Comparison of ENCODE assay signal across 8 cellular contexts in genomic region chr11:7672960-7673723, GRCh38. TPM values are rescaled to one million over a fixed set of nuclear protein-coding genes. Genes with fewer than 3 reads are reported as not detected.
A peak's percentile ranks its signal among the peaks of the same experiment; 100 is the strongest.
DNase-seq lines count a peak whose midpoint lies in the region; ATAC-seq and TF ChIP-seq lines count a peak whose summit lies in the region.

TSS of gene CYB5R2 (minus strand) at chr11:7673500. CDS start at chr11:7672825, 675 bp downstream.

- H3K27ac ChIP-seq in duodenal mucosa (ENCODE audit: low read depth, low read length) (no peak within 1 kb of the TSS), temporal lobe (ENCODE audit: low read depth, low read length) (peak within 1 kb of the TSS; percentile 84)

- peaks cover 13 to 15% of the 10 kb centered on the region in 2 donors for H3K4me1 ChIP-seq in duodenal mucosa (ENCODE audit: control insufficient read depth in 1 of 2, insufficient read depth in 2 of 2, low read length in 2 of 2)

- H3K27me3 Mint-ChIP-seq in activated CD4-positive, alpha-beta T cell treated with anti-CD3 and anti-CD28 coated beads, Interleukin-2, amount 10 ng/mL, durations not matched to agents 7 days and 5 days, result peaks cover 43% of the 10 kb centered on the region

- H3K4me3 ChIP-seq in LNCaP clone FGC (ENCODE audit: low read depth, low read length) (peak within 1 kb of the TSS; percentile 39), duodenal mucosa (ENCODE audit: low read depth in 1 of 2, low read length in 2 of 2) (peak within 1 kb of the TSS; percentile 36 to 63), lower leg skin (ENCODE audit: low read depth, poor library complexity, severe bottlenecking) (peak within 1 kb of the TSS; percentile 42)

- TF ChIP-seq CTCF in LNCaP clone FGC (IDR thresholded peaks at IDR 0.05; ENCODE audit: control insufficient read depth, extremely low read depth, insufficient read depth) (no peak), lower leg skin (IDR thresholded peaks at IDR 0.05) (no peak)

- intact Hi-C loops in lower leg skin (cut with DNase I; ENCODE audit: low total_unique reads), result no loop called here

- peak within 1 kb of the TSS; percentile 57 for H3K4me3 Mint-ChIP-seq in activated CD4-positive, alpha-beta T cell treated with anti-CD3 and anti-CD28 coated beads, Interleukin-2, amount 10 ng/mL, durations not matched to agents 7 days and 5 days

- peak within 1 kb of the TSS; percentile 31 to 38 for H3K9ac ChIP-seq in duodenal mucosa (ENCODE audit: low read depth in 1 of 2, low read length in 2 of 2)

- H3K9me3 Mint-ChIP-seq in activated CD4-positive, alpha-beta T cell treated with anti-CD3 and anti-CD28 coated beads, Interleukin-2, amount 10 ng/mL, durations not matched to agents 7 days and 5 days, result no peaks in the 10 kb centered on the region

- peaks cover 3 to 13% of the 10 kb centered on the region in 2 donors for H3K27me3 ChIP-seq in duodenal mucosa (ENCODE audit: control insufficient read depth in 1 of 2, insufficient read depth in 2 of 2, low read length in 2 of 2)

- POLR2A ChIA-PET in activated CD4-positive, alpha-beta T cell treated with anti-CD3 and anti-CD28 coated beads, Interleukin-2, amount 10 ng/mL, durations not matched to agents 7 days and 5 days (lab: Charles Lee), result no interaction called here

- peaks cover 8% of the 10 kb centered on the region for H3K4me1 Mint-ChIP-seq in activated CD4-positive, alpha-beta T cell treated with anti-CD3 and anti-CD28 coated beads, Interleukin-2, amount 10 ng/mL, durations not matched to agents 7 days and 5 days

- CTCF ChIA-PET in activated CD4-positive, alpha-beta T cell treated with anti-CD3 and anti-CD28 coated beads, Interleukin-2, amount 10 ng/mL, durations not matched to agents 7 days and 5 days (lab: Charles Lee), result no interaction called here

- DNase-seq in activated CD4-positive, alpha-beta T cell treated with anti-CD3 and anti-CD28 coated beads, Interleukin-2, amount 10 ng/mL, durations not matched to agents 7 days and 5 days, result no peak
- DNase-seq in activated CD4-positive, alpha-beta T cell treated with anti-CD3 and anti-CD28 coated beads, Interleukin-2, amount 50 U/mL, for 1 hour, result no peak
- DNase-seq in LNCaP clone FGC (ENCODE audit: low read depth) (no peak), lower leg skin (ENCODE audit: low spot score in 2 of 2) (peak; percentile 67 to 96)

- H3K9me3 ChIP-seq in duodenal mucosa (ENCODE audit: control insufficient read depth in 1 of 2, low read length in 2 of 2), result no peaks in the 10 kb centered on the region

- peaks cover 2 to 5% of the 10 kb centered on the region in 2 donors for H3K36me3 ChIP-seq in duodenal mucosa (ENCODE audit: control insufficient read depth in 1 of 2, insufficient read depth in 2 of 2, low read length in 2 of 2)

- ATAC-seq in GM21360 (IDR thresholded peaks at IDR 0.05; ENCODE audit: unreplicated experiment) (no peak), HG03521 (IDR thresholded peaks at IDR 0.05; ENCODE audit: unreplicated experiment) (no peak)

- no peak for TF ChIP-seq POLR2A in lower leg skin (IDR thresholded peaks at IDR 0.05)

- no peaks in the 10 kb centered on the region for H3K36me3 Mint-ChIP-seq in activated CD4-positive, alpha-beta T cell treated with anti-CD3 and anti-CD28 coated beads, Interleukin-2, amount 10 ng/mL, durations not matched to agents 7 days and 5 days (ENCODE audit: low read depth)

- no peak within 1 kb of the TSS for H3K27ac Mint-ChIP-seq in activated CD4-positive, alpha-beta T cell treated with anti-CD3 and anti-CD28 coated beads, Interleukin-2, amount 10 ng/mL, durations not matched to agents 7 days and 5 days

- whole genome bisulfite sequencing in lower leg skin, 2 donors, result 8 to 10% methylated on average over 37 to 40 of the region's 40 CpGs

RNA-seq across cellular contexts. Expression of gene CYB5R2, which starts in this region (rescaled TPM):
- total RNA-seq in activated CD4-positive, alpha-beta T cell treated with anti-CD3 and anti-CD28 coated beads, Interleukin-2, amount 10 ng/mL, durations not matched to agents 7 days and 5 days, result under 1 TPM; 0.33 to 0.82 TPM
- 10 to 100 TPM; 37.2 to 90.0 (median 40.5) TPM for total RNA-seq in lower leg skin
- total RNA-seq in temporal lobe, result 2.2 TPM

Comparison
In these comparisons a context has a peak if more than half of its experiments do, and no peak if none do; other contexts are left out.
1. RNA of gene CYB5R2 (total RNA-seq): 37.2 to 90.0 TPM in lower leg skin; 2.2 TPM in temporal lobe (single experiment) and 0.33 to 0.82 TPM in activated CD4-positive, alpha-beta T cell treated with anti-CD3 and anti-CD28 coated beads, Interleukin-2, amount 10 ng/mL, durations not matched to agents 7 days and 5 days; every median in the first group is over 10 times any median in the second.
2. DNase-seq: peak in lower leg skin (2 of 2); none in activated CD4-positive, alpha-beta T cell treated with anti-CD3 and anti-CD28 coated beads, Interleukin-2, amount 10 ng/mL, durations not matched to agents 7 days and 5 days (single experiment), activated CD4-positive, alpha-beta T cell treated with anti-CD3 and anti-CD28 coated beads, Interleukin-2, amount 50 U/mL, for 1 hour (single experiment) and LNCaP clone FGC (single experiment).
3. Peak in every context shown above with its lines, with median percentiles within 50 percentile points of each other: H3K4me3 ChIP-seq.